In genomic region chr21:43273016-43273707, GRCh38 we compare ENCODE assay signal across 18 cellular contexts.
DNase-seq lines count a peak whose midpoint lies in the region; ATAC-seq and TF ChIP-seq lines count a peak whose summit lies in the region.
"Had no signal": no experiment of that assay in that cellular context is flagged by ENCODE, and none has a peak within 500 bp of the region (broad histone marks: within the 10 kb centered on the region; RNA-seq: fewer than 3 reads in every experiment).

No MANE protein-coding gene starts in this region.

- H3K36me3 ChIP-seq in BLaER1 = no peaks in the 10 kb centered on the region
- H3K36me3 ChIP-seq in OCI-LY3 (replicated peaks; ENCODE audit: low read depth, low read length) = no peaks in the 10 kb centered on the region
- no peaks in the 10 kb centered on the region for H3K36me3 ChIP-seq in left ventricle myocardium inferior
- no peaks in the 10 kb centered on the region for H3K36me3 ChIP-seq in neuronal stem cell (replicated peaks in 1 of 2; ENCODE audit: control insufficient read depth in 2 of 2, insufficient read depth in 2 of 2, low read length in 2 of 2)

- intact Hi-C loops in left ventricle myocardium inferior (cut with micrococcal nuclease) = no loop called here

- H3K79me1 ChIP-seq in neuronal stem cell (ENCODE audit: low read depth, low read length) = no peaks in the 10 kb centered on the region

- H3K14ac ChIP-seq in neuronal stem cell (ENCODE audit: low read length) = no peak overlapping the region

- H3K4ac ChIP-seq in neuronal stem cell (ENCODE audit: low read length) = no peak overlapping the region

- H4K8ac ChIP-seq in neuronal stem cell (ENCODE audit: low read depth, low read length) = no peak overlapping the region

- no peak for ATAC-seq in HG02884 (IDR thresholded peaks at IDR 0.05; ENCODE audit: unreplicated experiment)
- ATAC-seq: PC-3, SK-N-SH treated with all-trans-retinoic acid at 6 μM for 48 hours had no signal

- H3K79me2 ChIP-seq in OCI-LY3 (ENCODE audit: low read length) = no peaks in the 10 kb centered on the region

- no peak overlapping the region for H3K4me3 ChIP-seq in BLaER1
- no peak overlapping the region for H3K4me3 ChIP-seq in OCI-LY3 (ENCODE audit: low read length)
- no peak overlapping the region for H3K4me3 ChIP-seq in left ventricle myocardium inferior
- H3K4me3 ChIP-seq in neuronal stem cell (ENCODE audit: low read length in 2 of 2) = no peak overlapping the region

- peak overlapping the region; percentile 13 for H2BK15ac ChIP-seq in neuronal stem cell (ENCODE audit: low read length)

- H3K27ac ChIP-seq in BLaER1 (no peak overlapping the region), OCI-LY3 (ENCODE audit: low read length) (no peak overlapping the region), left ventricle myocardium inferior (replicated peaks) (no peak overlapping the region), neuronal stem cell (replicated peaks; ENCODE audit: low read length) (no peak overlapping the region)

- TF ChIP-seq CTCF in OCI-LY3 (IDR thresholded peaks at IDR 0.05; ENCODE audit: low read depth, low read length) = no peak
- TF ChIP-seq CTCF in left ventricle myocardium inferior (IDR thresholded peaks at IDR 0.05; ENCODE audit: borderline replicate concordance) = no peak

- H2BK12ac ChIP-seq in neuronal stem cell (ENCODE audit: low read length) = no peak overlapping the region

- no peaks in the 10 kb centered on the region for H4K20me1 ChIP-seq in BLaER1
- H4K20me1 ChIP-seq in OCI-LY3 (ENCODE audit: insufficient read depth, low read length) = no peaks in the 10 kb centered on the region

- H3K4me2 ChIP-seq in BLaER1 = peak overlapping the region; percentile 68
- peak overlapping the region; percentile 35 for H3K4me2 ChIP-seq in OCI-LY3 (ENCODE audit: low read length)
- no peak overlapping the region for H3K4me2 ChIP-seq in neuronal stem cell (ENCODE audit: insufficient read depth, low read length, poor library complexity, severe bottlenecking)

- no peaks in the 10 kb centered on the region for H3K9me3 ChIP-seq in BLaER1
- H3K9me3 ChIP-seq in OCI-LY3 (ENCODE audit: insufficient read depth, low read length) = no peaks in the 10 kb centered on the region
- no peaks in the 10 kb centered on the region for H3K9me3 ChIP-seq in left ventricle myocardium inferior (replicated peaks)
- no peaks in the 10 kb centered on the region for H3K9me3 ChIP-seq in neuronal stem cell (replicated peaks in 1 of 2; ENCODE audit: control insufficient read depth in 2 of 2, insufficient read depth in 1 of 2, low read depth in 1 of 2, low read length in 2 of 2)

- H2BK5ac ChIP-seq in neuronal stem cell (ENCODE audit: low read length) = no peak overlapping the region

- no peak overlapping the region for H3K23ac ChIP-seq in neuronal stem cell (ENCODE audit: low read depth, low read length, poor library complexity)

- H3K27me3 ChIP-seq in BLaER1 (no peaks in the 10 kb centered on the region), OCI-LY3 (ENCODE audit: low read depth, low read length) (peaks cover 4% of the 10 kb centered on the region; the same call in 1 of the 2 replicates), left ventricle myocardium inferior (ENCODE audit: low read depth) (peaks cover 59% of the 10 kb centered on the region), neuronal stem cell (ENCODE audit: control insufficient read depth in 3 of 3, insufficient read depth in 3 of 3, low read depth in 1 of 3, low read length in 3 of 3) (peaks cover 0 to 29% (median 2%) of the 10 kb centered on the region in 3 experiments)

- peak overlapping the region; percentile 58 for H3K18ac ChIP-seq in neuronal stem cell (ENCODE audit: low read length)

- WGBS in neuronal stem cell (ENCODE audit: extremely low coverage in 2 of 2, insufficient read length in 2 of 2, insufficient replicate concordance in 1 of 2), 2 donors = no CpG with 5 or more reads among the region's 22 CpGs

- H4K91ac ChIP-seq in neuronal stem cell (ENCODE audit: low read depth, low read length, poor library complexity) = no peak overlapping the region

- no peak overlapping the region for H2AFZ ChIP-seq in OCI-LY3 (ENCODE audit: low read depth, low read length)
- no peak overlapping the region for H2AFZ ChIP-seq in neuronal stem cell (ENCODE audit: low read length)

- peak overlapping the region; percentile 44 for H2AK5ac ChIP-seq in neuronal stem cell (ENCODE audit: low read depth, low read length)

- H2BK120ac ChIP-seq in neuronal stem cell (ENCODE audit: low read depth, low read length) = no peak overlapping the region

- peak; percentile 4 for DNase-seq in left ventricle myocardium inferior
- DNase-seq in neuronal stem cell (ENCODE audit: low spot score) = no peak
- DNase-seq in NCI-H2196 treated with DMSO at 0.1 percent for 48 hours (lab: John Stamatoyannopoulos, UW; ENCODE audit: unreplicated experiment) = no peak
- DNase-seq in globus pallidus (ENCODE audit: low spot score) = no peak
- DNase-seq: AML-193, DMS53, GDM1, GOT3, Kasumi-1, NCI-H1694, NCI-H2081, NCI-H2171, NCI-H524 treated with DMSO at 0.1 percent for 48 hours, PC-3 had no signal

- peak overlapping the region; percentile 1; the same call in 1 of the 2 replicates for H3K9ac ChIP-seq in BLaER1
- H3K9ac ChIP-seq in OCI-LY3 (ENCODE audit: low read length) = no peak overlapping the region
- H3K9ac ChIP-seq in neuronal stem cell (ENCODE audit: low read depth, low read length, poor library complexity) = no peak overlapping the region

- H3K4me1 ChIP-seq in BLaER1 (peaks cover 74% of the 10 kb centered on the region), OCI-LY3 (ENCODE audit: low read length) (peaks cover 29% of the 10 kb centered on the region), left ventricle myocardium inferior (peaks cover 8% of the 10 kb centered on the region), neuronal stem cell (ENCODE audit: control insufficient read depth in 2 of 2, insufficient read depth in 1 of 2, low read depth in 1 of 2, low read length in 2 of 2) (peaks cover 5 to 16% of the 10 kb centered on the region in 2 donors)
